Comparison of ENCODE assay signal across 1 cellular context in genomic region chr1:30928789-30929134, GRCh38.
TF ChIP-seq lines count a peak whose summit lies in the region.

No MANE protein-coding gene starts in this region.

TF ChIP-seq in IMR-90, 13 proteins besides CTCF, POLR2A, EP300 and RAD21:
- no peak for TF ChIP-seq RFX5 (IDR thresholded peaks at IDR 0.05; ENCODE audit: low read depth, low read length)
- TF ChIP-seq CEBPB (IDR thresholded peaks at IDR 0.05; ENCODE audit: low read depth, low read length), result no peak
- TF ChIP-seq SMC3 (IDR thresholded peaks at IDR 0.05; ENCODE audit: low read depth, low read length), result no peak
- no peak for TF ChIP-seq CHD1 (IDR thresholded peaks at IDR 0.05; ENCODE audit: low read depth, low read length)
- TF ChIP-seq USF2 (IDR thresholded peaks at IDR 0.05; ENCODE audit: low read depth, low read length), result no peak
- TF ChIP-seq FOS (IDR thresholded peaks at IDR 0.05; ENCODE audit: low read depth, low read length), result no peak
- TF ChIP-seq MAZ (IDR thresholded peaks at IDR 0.05; ENCODE audit: borderline replicate concordance, low read depth, low read length), result no peak
- no peak for TF ChIP-seq BHLHE40 (IDR thresholded peaks at IDR 0.05; ENCODE audit: low read depth, low read length)
- no peak for TF ChIP-seq MAFK (IDR thresholded peaks at IDR 0.05; ENCODE audit: low read depth, low read length)
